In the genomic region with DNA sequence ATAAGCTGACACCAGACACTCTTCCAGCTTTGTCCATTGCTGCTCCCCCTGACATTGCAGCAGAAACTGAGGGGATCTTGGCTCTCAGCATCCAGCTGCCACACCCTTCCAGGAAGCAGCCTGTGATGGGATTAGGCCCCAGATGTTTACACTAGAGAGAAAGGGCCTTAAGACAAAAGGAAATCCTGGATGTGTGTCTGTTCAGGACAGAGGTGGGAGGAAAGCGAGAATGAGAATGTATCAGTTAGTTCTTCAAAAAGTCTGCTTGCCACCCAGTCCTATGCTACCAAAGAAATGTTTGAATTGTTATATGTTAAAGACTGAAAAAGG, we compare ENCODE assay signal across 17 cellular contexts. TPM values are rescaled to one million over a fixed set of nuclear protein-coding genes. Genes with fewer than 3 reads are reported as not detected.
DNase-seq lines count a peak whose midpoint lies in the region; ATAC-seq, FAIRE-seq and TF ChIP-seq lines count a peak whose summit lies in the region.
"Had no signal": no experiment of that assay in that cellular context is flagged by ENCODE, and none has a peak within 500 bp of the region (broad histone marks: within the 10 kb centered on the region; RNA-seq: fewer than 3 reads in every experiment).

No MANE protein-coding gene starts in this region.

- H3K27ac ChIP-seq in DND-41 (ENCODE audit: low read length) (peak overlapping the region; percentile 31), SK-N-SH (ENCODE audit: low read depth in 2 of 2, low read length in 1 of 2) (no peak overlapping the region), aorta (ENCODE audit: low read depth in 1 of 2, low read length in 2 of 2) (no peak overlapping the region)

- intact Hi-C loops in aorta (cut with DNase I) = no loop called here

- no peaks in the 10 kb centered on the region for H3K36me3 Mint-ChIP-seq in activated naive CD8-positive, alpha-beta T cell treated with anti-CD3 and anti-CD28 coated beads, Interleukin-2, amount 50 U/mL, for 24 hours (ENCODE audit: low read depth)
- H3K36me3 Mint-ChIP-seq in progenitor cell of endocrine pancreas (ENCODE audit: insufficient read depth) = no peaks in the 10 kb centered on the region

- TF ChIP-seq POLR2A in GM12892 (IDR thresholded peaks at IDR 0.05; ENCODE audit: low read depth, low read length) = no peak

- POLR2A ChIA-PET in SK-N-SH (lab: Yijun Ruan, JAX) = interaction anchor here (1.1 kb wide), 1 partner anchor 11 kb away, joined by 4 read pairs; no protein-coding TSS in a partner anchor

- CTCF ChIA-PET in SK-N-SH (lab: Yijun Ruan, JAX) = interaction anchor here (1.0 to 1.3 kb wide), 2 partner anchors 10 to 121 kb away, joined by 3 read pairs; no protein-coding TSS in a partner anchor

- H4K20me1 ChIP-seq in DND-41 (ENCODE audit: insufficient read depth, low read length) = no peaks in the 10 kb centered on the region
- no peaks in the 10 kb centered on the region for H4K20me1 ChIP-seq in SK-N-SH (ENCODE audit: insufficient read depth)

- 54% methylated on average over 1 of the region's 1 CpG for WGBS in SK-N-SH (ENCODE audit: low lambda C conversion rate)
- WGBS in aorta, 2 donors = 93 to 97% methylated on average over 1 of the region's 1 CpG

- no peak for FAIRE-seq in GM12892 (lab: Jason Lieb, UNC)
- FAIRE-seq: RCC 7860 had no signal

- H3K4me2 ChIP-seq in DND-41 (ENCODE audit: insufficient read depth, low read length) (no peak overlapping the region), SK-N-SH (no peak overlapping the region)

- H3K4me3 ChIP-seq in DND-41 (ENCODE audit: low read depth in 1 of 2, low read length in 2 of 2) = no peak overlapping the region
- no peak overlapping the region for H3K4me3 ChIP-seq in SK-N-SH (ENCODE audit: low read depth in 2 of 2, low read length in 1 of 2)
- H3K4me3 ChIP-seq in aorta (ENCODE audit: low read length in 2 of 2) = no peak overlapping the region

- H3K4me3 Mint-ChIP-seq in activated naive CD8-positive, alpha-beta T cell treated with anti-CD3 and anti-CD28 coated beads, Interleukin-2, amount 50 U/mL, for 24 hours = no peak overlapping the region
- no peak overlapping the region for H3K4me3 Mint-ChIP-seq in progenitor cell of endocrine pancreas (ENCODE audit: low read depth)
- H3K4me3 Mint-ChIP-seq: H9 had no signal

- TF ChIP-seq CTCF in DND-41 (IDR thresholded peaks at IDR 0.05; ENCODE audit: borderline replicate concordance, extremely low read depth, low read length, poor library complexity, severe bottlenecking) (no peak), progenitor cell of endocrine pancreas (IDR thresholded peaks at IDR 0.05; ENCODE audit: unreplicated experiment) (no peak), SK-N-SH (IDR thresholded peaks at IDR 0.05) (no peak)

- H3K27me3 ChIP-seq in DND-41 (ENCODE audit: insufficient read depth, low read length, poor library complexity) (no peaks in the 10 kb centered on the region), SK-N-SH (ENCODE audit: insufficient read depth) (no peaks in the 10 kb centered on the region; the same call in 1 of the 2 replicates), aorta (ENCODE audit: control insufficient read depth in 1 of 2, insufficient read depth in 2 of 2, low read length in 1 of 2) (no peaks in the 10 kb centered on the region)

- no peaks in the 10 kb centered on the region for H3K9me3 ChIP-seq in DND-41 (ENCODE audit: insufficient read depth, low read length, severe bottlenecking)
- no peaks in the 10 kb centered on the region for H3K9me3 ChIP-seq in SK-N-SH
- peaks cover 1% of the 10 kb centered on the region for H3K9me3 ChIP-seq in aorta (ENCODE audit: control insufficient read depth, low read length)

- no peaks in the 10 kb centered on the region for H3K9me2 ChIP-seq in SK-N-SH

- TF ChIP-seq EP300 in SK-N-SH (IDR thresholded peaks at IDR 0.05; ENCODE audit: borderline replicate concordance in 1 of 2, low read depth in 1 of 2, low read length in 1 of 2) = no peak

- DNase-seq in DND-41 (no peak), NCI-H69 (lab: John Stamatoyannopoulos, UW) (peak; percentile 18), progenitor cell of endocrine pancreas (ENCODE audit: low spot score, unreplicated experiment) (no peak), SK-N-SH (no peak), aorta (no peak), GM12892 (ENCODE audit: insufficient read length) (no peak)
- DNase-seq in activated naive CD8-positive, alpha-beta T cell treated with anti-CD3 and anti-CD28 coated beads, Interleukin-2, amount 50 U/mL, for 24 hours = no peak
- DNase-seq: DMS 273 treated with DMSO at 0.1 percent for 48 hours, EL, H9, NCI-H1092, NCI-H1694, NCI-H345, NCI-H526 treated with DMSO at 0.1 percent for 48 hours, SHP77 treated with DMSO at 0.1 percent for 48 hours had no signal

- H3K36me3 ChIP-seq in DND-41 (ENCODE audit: insufficient read depth, low read length) (no peaks in the 10 kb centered on the region), SK-N-SH (replicated peaks in 1 of 2; ENCODE audit: control insufficient read depth in 1 of 2, insufficient read depth in 2 of 2, low read length in 1 of 2) (no peaks in the 10 kb centered on the region), aorta (ENCODE audit: control insufficient read depth in 1 of 2, insufficient read depth in 2 of 2, low read length in 1 of 2) (no peaks in the 10 kb centered on the region)

- H2AFZ ChIP-seq in DND-41 (ENCODE audit: low read depth, low read length) (no peak overlapping the region), SK-N-SH (ENCODE audit: low read depth) (no peak overlapping the region)

- H3K9ac ChIP-seq in DND-41 (ENCODE audit: low read depth, low read length) (no peak overlapping the region), SK-N-SH (no peak overlapping the region)

- H3K4me1 Mint-ChIP-seq in activated naive CD8-positive, alpha-beta T cell treated with anti-CD3 and anti-CD28 coated beads, Interleukin-2, amount 50 U/mL, for 24 hours = peaks cover 11% of the 10 kb centered on the region
- H3K4me1 Mint-ChIP-seq in progenitor cell of endocrine pancreas (ENCODE audit: low read depth) = peaks cover 17% of the 10 kb centered on the region

- no peaks in the 10 kb centered on the region for H3K9me3 Mint-ChIP-seq in activated naive CD8-positive, alpha-beta T cell treated with anti-CD3 and anti-CD28 coated beads, Interleukin-2, amount 50 U/mL, for 24 hours
- H3K9me3 Mint-ChIP-seq in progenitor cell of endocrine pancreas (ENCODE audit: low read depth) = no peaks in the 10 kb centered on the region
- H3K9me3 Mint-ChIP-seq: H9, IgD-negative memory B cell had no signal

- H3K79me2 ChIP-seq in DND-41 (ENCODE audit: insufficient read depth, low read length) (no peaks in the 10 kb centered on the region), SK-N-SH (ENCODE audit: insufficient read depth) (no peaks in the 10 kb centered on the region)

- ATAC-seq in DND-41 (ENCODE audit: insufficient read depth, low read depth) = peak; percentile 39
- no peak for ATAC-seq in activated naive CD8-positive, alpha-beta T cell treated with anti-CD3 and anti-CD28 coated beads, Interleukin-2, amount 50 U/mL, for 24 hours
- no peak for ATAC-seq in aorta (ENCODE audit: low FRiP score)

- no peaks in the 10 kb centered on the region for H3F3A ChIP-seq in SK-N-SH (replicated peaks; ENCODE audit: insufficient read depth)

- peaks cover 12% of the 10 kb centered on the region for H3K27me3 Mint-ChIP-seq in activated naive CD8-positive, alpha-beta T cell treated with anti-CD3 and anti-CD28 coated beads, Interleukin-2, amount 50 U/mL, for 24 hours
- H3K27me3 Mint-ChIP-seq in progenitor cell of endocrine pancreas = peaks cover 12% of the 10 kb centered on the region

- TF ChIP-seq RAD21 in SK-N-SH (IDR thresholded peaks at IDR 0.05; ENCODE audit: low read length) = no peak

- H3K4me1 ChIP-seq in DND-41 (ENCODE audit: insufficient read depth, low read length) (peaks cover 30% of the 10 kb centered on the region), SK-N-SH (ENCODE audit: control insufficient read depth in 1 of 2, insufficient read depth in 2 of 2, low read depth in 1 of 2, low read length in 1 of 2) (peaks cover 0 to 1% of the 10 kb centered on the region in 2 experiments; a peak in 1 of 4 replicates), aorta (ENCODE audit: control insufficient read depth in 1 of 2, insufficient read depth in 2 of 2, low read length in 2 of 2) (no peaks in the 10 kb centered on the region)

- H3K27ac Mint-ChIP-seq in activated naive CD8-positive, alpha-beta T cell treated with anti-CD3 and anti-CD28 coated beads, Interleukin-2, amount 50 U/mL, for 24 hours = peak overlapping the region; percentile 1
- peak overlapping the region; percentile 2 for H3K27ac Mint-ChIP-seq in progenitor cell of endocrine pancreas
- H3K27ac Mint-ChIP-seq: H9 had no signal

TF ChIP-seq in SK-N-SH, 30 proteins besides CTCF, POLR2A, EP300 and RAD21 (continues in another document):
- TF ChIP-seq, protein P1, sequence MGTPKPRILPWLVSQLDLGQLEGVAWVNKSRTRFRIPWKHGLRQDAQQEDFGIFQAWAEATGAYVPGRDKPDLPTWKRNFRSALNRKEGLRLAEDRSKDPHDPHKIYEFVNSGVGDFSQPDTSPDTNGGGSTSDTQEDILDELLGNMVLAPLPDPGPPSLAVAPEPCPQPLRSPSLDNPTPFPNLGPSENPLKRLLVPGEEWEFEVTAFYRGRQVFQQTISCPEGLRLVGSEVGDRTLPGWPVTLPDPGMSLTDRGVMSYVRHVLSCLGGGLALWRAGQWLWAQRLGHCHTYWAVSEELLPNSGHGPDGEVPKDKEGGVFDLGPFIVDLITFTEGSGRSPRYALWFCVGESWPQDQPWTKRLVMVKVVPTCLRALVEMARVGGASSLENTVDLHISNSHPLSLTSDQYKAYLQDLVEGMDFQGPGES (IDR thresholded peaks at IDR 0.05; ENCODE audit: low read depth, low read length) = no peak
- TF ChIP-seq POLR2AphosphoS5 (IDR thresholded peaks at IDR 0.05; ENCODE audit: low read depth, low read length) (no peak), JUND (IDR thresholded peaks at IDR 0.05) (no peak), EZH2phosphoT487 (IDR thresholded peaks at IDR 0.05; ENCODE audit: borderline replicate concordance, low read depth) (no peak), MEF2A (IDR thresholded peaks at IDR 0.05; ENCODE audit: borderline replicate concordance, low read depth) (no peak)

RNA-seq across cellular contexts. Expression of a gene that starts 58.8 kb away (rescaled TPM):
- 129 and 142 TPM in 2 replicates for total RNA-seq in progenitor cell of endocrine pancreas
- polyA plus RNA-seq in SK-N-SH (2012; rRNA removed) = 152 and 225 TPM in 2 replicates
- polyA plus RNA-seq in SK-N-SH (2012; cell fraction: cytosol; rRNA removed) = 98.1 and 119 TPM in 2 replicates
- polyA plus RNA-seq in SK-N-SH (2012; cell fraction: nucleus; rRNA removed) = 440 and 504 TPM in 2 replicates
- 10 to 100 TPM; 37.8 to 51.9 TPM for total RNA-seq in aorta
- polyA plus RNA-seq in aorta = 10 to 100 TPM; 22.5 to 28.2 TPM
- 4.3 TPM for polyA plus RNA-seq in GM12892 (2012; ENCODE audit: missing spikeins)
